ENCODE assay signal across 2 cellular contexts in the genomic region with DNA sequence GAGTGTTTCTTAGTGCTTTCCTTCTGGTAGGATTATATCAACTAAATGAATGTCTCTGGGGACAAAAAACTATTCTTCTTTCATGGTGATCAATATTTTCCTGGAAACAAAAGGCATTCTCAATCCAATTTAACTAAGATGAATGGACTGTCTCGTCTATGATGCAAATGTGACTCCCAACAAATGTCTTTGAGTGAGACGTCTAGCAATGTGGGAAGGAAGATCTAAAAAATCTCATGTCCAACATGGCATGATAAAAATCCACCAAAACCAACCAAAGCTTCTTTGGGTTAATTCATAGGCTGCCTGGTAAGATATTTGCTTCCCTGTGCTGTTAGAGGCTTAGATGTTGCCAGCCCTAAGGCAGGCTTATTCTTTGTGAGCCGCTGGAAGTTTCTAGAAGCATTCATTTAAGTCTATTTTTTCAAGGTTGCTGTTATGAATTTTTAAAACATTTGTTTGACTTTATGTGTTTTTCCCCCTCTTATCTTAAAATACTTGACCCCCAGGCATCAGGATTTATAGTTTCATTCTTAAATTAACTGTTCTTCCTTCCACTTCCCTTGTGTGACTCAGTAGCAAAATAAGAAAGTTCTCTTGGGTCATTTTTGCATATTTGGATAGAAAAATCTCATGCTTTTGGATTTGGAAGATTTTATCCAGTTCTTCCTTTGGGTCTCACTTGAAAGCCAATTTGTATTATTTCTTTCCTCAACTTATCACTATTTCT.
TF ChIP-seq lines count a peak whose summit lies in the region.

No MANE protein-coding gene starts in this region.

TF ChIP-seq in IMR-90, 13 proteins besides CTCF, POLR2A, EP300 and RAD21:
- TF ChIP-seq BHLHE40 (IDR thresholded peaks at IDR 0.05; ENCODE audit: low read depth, low read length), result no peak
- TF ChIP-seq, protein P1, sequence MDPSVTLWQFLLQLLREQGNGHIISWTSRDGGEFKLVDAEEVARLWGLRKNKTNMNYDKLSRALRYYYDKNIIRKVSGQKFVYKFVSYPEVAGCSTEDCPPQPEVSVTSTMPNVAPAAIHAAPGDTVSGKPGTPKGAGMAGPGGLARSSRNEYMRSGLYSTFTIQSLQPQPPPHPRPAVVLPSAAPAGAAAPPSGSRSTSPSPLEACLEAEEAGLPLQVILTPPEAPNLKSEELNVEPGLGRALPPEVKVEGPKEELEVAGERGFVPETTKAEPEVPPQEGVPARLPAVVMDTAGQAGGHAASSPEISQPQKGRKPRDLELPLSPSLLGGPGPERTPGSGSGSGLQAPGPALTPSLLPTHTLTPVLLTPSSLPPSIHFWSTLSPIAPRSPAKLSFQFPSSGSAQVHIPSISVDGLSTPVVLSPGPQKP (IDR thresholded peaks at IDR 0.05; ENCODE audit: borderline replicate concordance, low read depth, low read length), result no peak
- TF ChIP-seq RCOR1 (IDR thresholded peaks at IDR 0.05; ENCODE audit: insufficient replicate concordance, low read length), result no peak
- no peak for TF ChIP-seq CHD1 (IDR thresholded peaks at IDR 0.05; ENCODE audit: low read depth, low read length)
- TF ChIP-seq CEBPB (IDR thresholded peaks at IDR 0.05; ENCODE audit: low read depth, low read length), result no peak
- no peak for TF ChIP-seq FOS (IDR thresholded peaks at IDR 0.05; ENCODE audit: low read depth, low read length)
- no peak for TF ChIP-seq SMC3 (IDR thresholded peaks at IDR 0.05; ENCODE audit: low read depth, low read length)
- TF ChIP-seq RFX5 (IDR thresholded peaks at IDR 0.05; ENCODE audit: low read depth, low read length), result no peak
- TF ChIP-seq, protein P2, sequence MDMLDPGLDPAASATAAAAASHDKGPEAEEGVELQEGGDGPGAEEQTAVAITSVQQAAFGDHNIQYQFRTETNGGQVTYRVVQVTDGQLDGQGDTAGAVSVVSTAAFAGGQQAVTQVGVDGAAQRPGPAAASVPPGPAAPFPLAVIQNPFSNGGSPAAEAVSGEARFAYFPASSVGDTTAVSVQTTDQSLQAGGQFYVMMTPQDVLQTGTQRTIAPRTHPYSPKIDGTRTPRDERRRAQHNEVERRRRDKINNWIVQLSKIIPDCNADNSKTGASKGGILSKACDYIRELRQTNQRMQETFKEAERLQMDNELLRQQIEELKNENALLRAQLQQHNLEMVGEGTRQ (IDR thresholded peaks at IDR 0.05; ENCODE audit: low read depth, low read length), result no peak
- no peak for TF ChIP-seq MAZ (IDR thresholded peaks at IDR 0.05; ENCODE audit: borderline replicate concordance, low read depth, low read length)
- TF ChIP-seq NFE2L2 (IDR thresholded peaks at IDR 0.05; ENCODE audit: low read depth, low read length), result no peak
- no peak for TF ChIP-seq MAFK (IDR thresholded peaks at IDR 0.05; ENCODE audit: low read depth, low read length)
- no peak for TF ChIP-seq MXI1 (IDR thresholded peaks at IDR 0.05; ENCODE audit: borderline replicate concordance, low read depth, low read length)
TF ChIP-seq in IMR-90: peak in this region for 0.

TF ChIP-seq in endothelial cell of umbilical vein, 7 proteins besides CTCF, POLR2A, EP300 and RAD21:
- TF ChIP-seq GATA2 (IDR thresholded peaks at IDR 0.05; ENCODE audit: insufficient read depth, insufficient read length, low read depth, low read length) (peak; percentile 53), MYC (IDR thresholded peaks at IDR 0.05; ENCODE audit: low read depth, low read length) (no peak), JUN (IDR thresholded peaks at IDR 0.05; ENCODE audit: borderline replicate concordance, insufficient read depth, insufficient read length, low read depth) (peak; percentile 18), FOS (IDR thresholded peaks at IDR 0.05; ENCODE audit: borderline replicate concordance, insufficient read depth, low read length) (peak; percentile 73)
